2 cellular contexts compared by ENCODE assay signal in the genomic region with DNA sequence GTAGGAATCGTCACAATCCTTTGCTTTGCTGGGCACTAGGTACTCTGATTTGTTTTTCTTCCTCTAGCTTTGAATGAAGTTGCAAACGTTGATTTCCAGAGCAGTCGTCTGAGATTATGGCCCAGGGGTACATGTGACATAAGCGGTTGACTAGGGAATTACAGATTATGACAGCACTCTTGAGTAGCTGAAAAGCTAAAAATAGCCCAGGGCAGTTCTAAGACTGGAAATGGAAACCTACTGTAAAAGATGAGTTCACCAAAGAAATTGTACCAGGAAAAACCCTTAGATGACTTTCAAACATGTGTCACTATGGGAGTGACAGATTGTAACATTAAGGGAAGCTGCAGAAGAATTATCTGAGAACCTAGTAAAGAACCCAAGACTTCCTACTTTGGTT.
TF ChIP-seq lines count a peak whose summit lies in the region.

No MANE protein-coding gene starts in this region.

TF ChIP-seq in IMR-90, 13 proteins besides CTCF, POLR2A, EP300 and RAD21:
- TF ChIP-seq RCOR1 (IDR thresholded peaks at IDR 0.05; ENCODE audit: insufficient replicate concordance, low read length): no peak

TF ChIP-seq in GM12878, 131 proteins besides CTCF, POLR2A, EP300 and RAD21:
- peak; percentile 8; the same call in 1 of the 2 replicates for TF ChIP-seq RUNX3 (IDR thresholded peaks at IDR 0.05; ENCODE audit: low read length)
- TF ChIP-seq KLF5 (IDR thresholded peaks at IDR 0.05; ENCODE audit: partially characterized antibody): no peak
- TF ChIP-seq NFIC (IDR thresholded peaks at IDR 0.05; ENCODE audit: low read depth, low read length): peak; percentile 37; the same call in 1 of the 2 replicates
- TF ChIP-seq NR2F1 (conservative IDR thresholded peaks at IDR 0.05): no peak
- peak; percentile 14; the same call in 1 of the 2 replicates for TF ChIP-seq JUNB (IDR thresholded peaks at IDR 0.05)
- no peak for TF ChIP-seq RBBP5 (conservative IDR thresholded peaks at IDR 0.05)
- peak; percentile 64; the same call in 1 of the 2 replicates for TF ChIP-seq CREB1 (IDR thresholded peaks at IDR 0.05; ENCODE audit: low read depth)
- no peak for TF ChIP-seq IRF5 (IDR thresholded peaks at IDR 0.05; ENCODE audit: borderline replicate concordance)
TF ChIP-seq in GM12878: peak in this region for 4.
